In genomic region chr20:4810446-4811019, GRCh38 we compare ENCODE assay signal across 11 cellular contexts. TPM values are rescaled to one million over a fixed set of nuclear protein-coding genes. Genes with fewer than 3 reads are reported as not detected.
DNase-seq lines count a peak whose midpoint lies in the region; ATAC-seq and TF ChIP-seq lines count a peak whose summit lies in the region.
"Had no signal": no experiment of that assay in that cellular context is flagged by ENCODE, and none has a peak within 500 bp of the region (broad histone marks: within the 10 kb centered on the region; RNA-seq: fewer than 3 reads in every experiment).

No MANE protein-coding gene starts in this region.

- peak overlapping the region; percentile 35 for H3K4me3 Mint-ChIP-seq in activated naive CD8-positive, alpha-beta T cell
- H3K4me3 Mint-ChIP-seq in naive B cell: peak overlapping the region in 7 of 8 donors; percentile 61 to 94 (median 83)

- no peaks in the 10 kb centered on the region for H3K27me3 ChIP-seq in BLaER1 treated with 17β-estradiol and CSF1 and Interleukin-3, amounts not matched to agents 10 nM and 100 nM

- H3K4me1 Mint-ChIP-seq in activated naive CD8-positive, alpha-beta T cell (ENCODE audit: low read depth): peaks cover 78% of the 10 kb centered on the region
- peaks cover 84 to 100% (median 100%) of the 10 kb centered on the region in 3 donors for H3K4me1 Mint-ChIP-seq in naive B cell

- no peak for ATAC-seq in naive B cell (ENCODE audit: low read depth in 2 of 2)
- no peak for ATAC-seq in HG03354 (IDR thresholded peaks at IDR 0.05; ENCODE audit: poor library complexity, severe bottlenecking, unreplicated experiment)
- ATAC-seq: HepG2 had no signal

- H3K36me3 Mint-ChIP-seq in activated naive CD8-positive, alpha-beta T cell: peaks cover 5% of the 10 kb centered on the region
- H3K36me3 Mint-ChIP-seq in naive B cell: peaks cover 8 to 9% of the 10 kb centered on the region in 2 donors

- peaks cover 72 to 94% (median 87%) of the 10 kb centered on the region in 10 experiments for H3K4me1 ChIP-seq in BLaER1 treated with 17β-estradiol and CSF1 and Interleukin-3, amounts not matched to agents 10 nM and 100 nM

- H3K9me3 ChIP-seq in BLaER1 treated with 17β-estradiol and CSF1 and Interleukin-3, amounts not matched to agents 10 nM and 100 nM (replicated peaks in 1 of 11): no peaks in the 10 kb centered on the region

- peak overlapping the region; percentile 93 to 99 (median 98); a peak in 21 of 22 replicates for H3K27ac ChIP-seq in BLaER1 treated with 17β-estradiol and CSF1 and Interleukin-3, amounts not matched to agents 10 nM and 100 nM

- H3K27me3 Mint-ChIP-seq in activated naive CD8-positive, alpha-beta T cell: no peaks in the 10 kb centered on the region
- H3K27me3 Mint-ChIP-seq in naive B cell: no peaks in the 10 kb centered on the region

- no peak for TF ChIP-seq CTCF in GM12864 (IDR thresholded peaks at IDR 0.05; ENCODE audit: low read depth, low read length, missing control alignments)

- H3K4me3 ChIP-seq in BLaER1 treated with 17β-estradiol and CSF1 and Interleukin-3, amounts not matched to agents 10 nM and 100 nM: peak overlapping the region in 9 of 10 experiments; percentile 29 to 77 (median 54); a peak in 15 of 20 replicates
- H3K4me3 ChIP-seq in GM12864 (ENCODE audit: low read depth, low read length): peak overlapping the region; percentile 5; the same call in 1 of the 2 replicates

- H3K9ac ChIP-seq in BLaER1 treated with 17β-estradiol and CSF1 and Interleukin-3, amounts not matched to agents 10 nM and 100 nM: peak overlapping the region; percentile 88 to 97 (median 94); a peak in 21 of 22 replicates

- peaks cover 4 to 46% (median 31%) of the 10 kb centered on the region in 11 experiments; a peak in 20 of 22 replicates for H3K36me3 ChIP-seq in BLaER1 treated with 17β-estradiol and CSF1 and Interleukin-3, amounts not matched to agents 10 nM and 100 nM

- no peaks in the 10 kb centered on the region for H3K9me3 Mint-ChIP-seq in activated naive CD8-positive, alpha-beta T cell (ENCODE audit: low read depth)
- no peaks in the 10 kb centered on the region for H3K9me3 Mint-ChIP-seq in naive B cell

- peak overlapping the region; percentile 86 to 100 (median 96) for H3K4me2 ChIP-seq in BLaER1 treated with 17β-estradiol and CSF1 and Interleukin-3, amounts not matched to agents 10 nM and 100 nM

- H4K20me1 ChIP-seq in BLaER1 treated with 17β-estradiol and CSF1 and Interleukin-3, amounts not matched to agents 10 nM and 100 nM: peaks cover 0 to 47% (median 0%) of the 10 kb centered on the region in 11 experiments; a peak in 6 of 22 replicates

- DNase-seq in GM12864 (ENCODE audit: low read depth) (no peak), naive B cell (no peak), SHP77 (lab: John Stamatoyannopoulos, UW) (no peak), NCI-H128 (lab: John Stamatoyannopoulos, UW; ENCODE audit: unreplicated experiment) (no peak)
- no peak for DNase-seq in NK-92 treated with Interleukin-12 subunit alpha and Interleukin-12 subunit beta, amount 100 ng/mL, for 24 hours (lab: John Stamatoyannopoulos, UW)
- DNase-seq: effector CD8-positive, alpha-beta T cell; NCI-H446 treated with DMSO at 0.1 percent for 48 hours had no signal

- H3K27ac Mint-ChIP-seq in activated naive CD8-positive, alpha-beta T cell: peak overlapping the region; percentile 58
- peak overlapping the region; percentile 100 for H3K27ac Mint-ChIP-seq in naive B cell

RNA-seq across cellular contexts. Expression of gene RASSF2, which starts 12.9 kb away (rescaled TPM):
- 10 to 100 TPM; 44.5 to 91.0 (median 59.7) TPM for polyA plus RNA-seq in naive B cell (ENCODE audit: low read depth in 6 of 6)
